ENCODE assay signal across 14 cellular contexts in the genomic region with DNA sequence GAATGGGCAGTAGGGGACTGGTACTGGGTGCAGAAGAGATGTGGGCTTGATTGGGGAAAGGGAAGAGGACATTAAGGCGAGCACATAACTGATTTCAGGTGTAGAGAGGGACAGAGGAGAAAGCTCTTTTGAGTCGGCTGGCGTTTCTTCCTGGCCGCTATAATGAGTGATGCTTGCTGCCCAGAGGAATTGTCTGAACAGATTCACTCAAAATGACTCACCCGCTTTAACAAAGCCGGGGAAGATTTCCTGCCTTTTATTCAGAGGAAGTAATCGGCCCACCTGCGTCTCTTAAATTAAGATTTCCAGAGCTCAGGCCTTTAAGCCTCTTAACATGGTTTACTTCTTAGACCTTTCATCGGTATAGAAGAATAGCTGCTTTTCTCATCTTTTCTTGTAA.
DNase-seq lines count a peak whose midpoint lies in the region; ATAC-seq, FAIRE-seq and TF ChIP-seq lines count a peak whose summit lies in the region.
"Had no signal": no experiment of that assay in that cellular context is flagged by ENCODE, and none has a peak within 500 bp of the region (broad histone marks: within the 10 kb centered on the region; RNA-seq: fewer than 3 reads in every experiment).

No MANE protein-coding gene starts in this region.

- TF ChIP-seq POLR2A in H54 (IDR thresholded peaks at IDR 0.05; ENCODE audit: low read depth, low read length) = no peak

- H3K4me1 Mint-ChIP-seq in endothelial cell (ENCODE audit: unreplicated experiment) (peaks cover 7% of the 10 kb centered on the region), neural progenitor cell (peaks cover 42% of the 10 kb centered on the region)

- peak overlapping the region; percentile 50 for H3K27ac Mint-ChIP-seq in endothelial cell (ENCODE audit: unreplicated experiment)
- peak overlapping the region; percentile 91 for H3K27ac Mint-ChIP-seq in neural progenitor cell
- H3K27ac Mint-ChIP-seq: activated CD8-positive, alpha-beta T cell treated with anti-CD3 and anti-CD28 coated beads for 36 hours; naive B cell had no signal

- H3K36me3 ChIP-seq in neural progenitor cell = peaks cover 6% of the 10 kb centered on the region
- H3K36me3 ChIP-seq: BLaER1 treated with 17β-estradiol and CSF1 and Interleukin-3, amounts not matched to agents 10 nM and 100 nM had no signal

- peak overlapping the region; percentile 94 for H3K27ac ChIP-seq in neural progenitor cell
- H3K27ac ChIP-seq: BLaER1 treated with 17β-estradiol and CSF1 and Interleukin-3, amounts not matched to agents 10 nM and 100 nM had no signal

- H4K20me1 ChIP-seq in neural progenitor cell (ENCODE audit: low read depth) = no peaks in the 10 kb centered on the region
- H4K20me1 ChIP-seq: BLaER1 treated with 17β-estradiol and CSF1 and Interleukin-3, amounts not matched to agents 10 nM and 100 nM had no signal

- TF ChIP-seq CTCF in endothelial cell (IDR thresholded peaks at IDR 0.05; ENCODE audit: unreplicated experiment) (no peak), neural progenitor cell (IDR thresholded peaks at IDR 0.05) (no peak)

- H3K4me3 Mint-ChIP-seq in endothelial cell (ENCODE audit: unreplicated experiment) (no peak overlapping the region), neural progenitor cell (peak overlapping the region; percentile 3)
- H3K4me3 Mint-ChIP-seq: activated CD8-positive, alpha-beta T cell treated with anti-CD3 and anti-CD28 coated beads for 36 hours; naive B cell had no signal

- H3K9ac ChIP-seq in neural progenitor cell = no peak overlapping the region
- H3K9ac ChIP-seq: BLaER1 treated with 17β-estradiol and CSF1 and Interleukin-3, amounts not matched to agents 10 nM and 100 nM had no signal

- no peaks in the 10 kb centered on the region for H3K27me3 ChIP-seq in neural progenitor cell

- DNase-seq in H54 (ENCODE audit: insufficient read length, low spot score) (peak; percentile 0), RPMI7951 (ENCODE audit: low read depth) (peak; percentile 35), endothelial cell (ENCODE audit: low spot score) (peak; percentile 3), neural progenitor cell (ENCODE audit: low spot score) (peak; percentile 93), Kasumi-1 (lab: John Stamatoyannopoulos, UW) (no peak), NCI-H2107 treated with DMSO at 0.1 percent for 48 hours (lab: John Stamatoyannopoulos, UW; ENCODE audit: unreplicated experiment) (no peak), cardiac septum (ENCODE audit: low spot score) (no peak)
- DNase-seq: activated CD8-positive, alpha-beta T cell treated with anti-CD3 and anti-CD28 coated beads for 36 hours; activated naive CD4-positive, alpha-beta T cell; kidney glomerular epithelial cell; naive B cell; NCI-H2029 had no signal

- ATAC-seq in GM21515 (IDR thresholded peaks at IDR 0.05; ENCODE audit: unreplicated experiment) = no peak
- ATAC-seq: activated CD8-positive, alpha-beta T cell treated with anti-CD3 and anti-CD28 coated beads for 36 hours had no signal

- no peaks in the 10 kb centered on the region for H3K79me2 ChIP-seq in neural progenitor cell (ENCODE audit: low read depth)

- peak overlapping the region; percentile 67 for H3K4me2 ChIP-seq in neural progenitor cell
- H3K4me2 ChIP-seq: BLaER1 treated with 17β-estradiol and CSF1 and Interleukin-3, amounts not matched to agents 10 nM and 100 nM had no signal

- no peaks in the 10 kb centered on the region for H3K9me3 Mint-ChIP-seq in endothelial cell (ENCODE audit: unreplicated experiment)
- peaks cover 6% of the 10 kb centered on the region for H3K9me3 Mint-ChIP-seq in neural progenitor cell
- H3K9me3 Mint-ChIP-seq: activated CD8-positive, alpha-beta T cell treated with anti-CD3 and anti-CD28 coated beads for 36 hours had no signal

- no peaks in the 10 kb centered on the region for H3K9me3 ChIP-seq in neural progenitor cell (ENCODE audit: low read depth)

- peaks cover 30% of the 10 kb centered on the region for H3K4me1 ChIP-seq in neural progenitor cell
- H3K4me1 ChIP-seq: BLaER1 treated with 17β-estradiol and CSF1 and Interleukin-3, amounts not matched to agents 10 nM and 100 nM had no signal

- FAIRE-seq in H54 (lab: Jason Lieb, UNC) = no peak

- no peaks in the 10 kb centered on the region for H3K27me3 Mint-ChIP-seq in endothelial cell (ENCODE audit: unreplicated experiment)
- no peaks in the 10 kb centered on the region for H3K27me3 Mint-ChIP-seq in neural progenitor cell (ENCODE audit: insufficient read depth, low read depth)
- H3K27me3 Mint-ChIP-seq: activated CD8-positive, alpha-beta T cell treated with anti-CD3 and anti-CD28 coated beads for 36 hours had no signal

- intact Hi-C loops in cardiac septum (cut with DNase I) = no loop called here

- H3K4me3 ChIP-seq in neural progenitor cell = peak overlapping the region; percentile 15
- H3K4me3 ChIP-seq: BLaER1 treated with 17β-estradiol and CSF1 and Interleukin-3, amounts not matched to agents 10 nM and 100 nM had no signal

- H2AFZ ChIP-seq in neural progenitor cell (replicated peaks) = no peak overlapping the region

- H3K36me3 Mint-ChIP-seq in endothelial cell (ENCODE audit: low read depth, unreplicated experiment) (no peaks in the 10 kb centered on the region), neural progenitor cell (peaks cover 2% of the 10 kb centered on the region)
- H3K36me3 Mint-ChIP-seq: naive B cell had no signal

- peaks cover 38% of the 10 kb centered on the region for H3F3A ChIP-seq in neural progenitor cell (ENCODE audit: low read depth)

Comparison
In these comparisons a context has a peak if more than half of its experiments do, and no peak if none do; other contexts are left out.
1. DNase-seq: peak in H54 (single experiment), RPMI7951 (single experiment), endothelial cell (single experiment) and neural progenitor cell (single experiment); none in Kasumi-1 (0 of 2), NCI-H2107 treated with DMSO at 0.1 percent for 48 hours (single experiment) and cardiac septum (single experiment).